ENCODE assay signal across 9 cellular contexts in the genomic region with DNA sequence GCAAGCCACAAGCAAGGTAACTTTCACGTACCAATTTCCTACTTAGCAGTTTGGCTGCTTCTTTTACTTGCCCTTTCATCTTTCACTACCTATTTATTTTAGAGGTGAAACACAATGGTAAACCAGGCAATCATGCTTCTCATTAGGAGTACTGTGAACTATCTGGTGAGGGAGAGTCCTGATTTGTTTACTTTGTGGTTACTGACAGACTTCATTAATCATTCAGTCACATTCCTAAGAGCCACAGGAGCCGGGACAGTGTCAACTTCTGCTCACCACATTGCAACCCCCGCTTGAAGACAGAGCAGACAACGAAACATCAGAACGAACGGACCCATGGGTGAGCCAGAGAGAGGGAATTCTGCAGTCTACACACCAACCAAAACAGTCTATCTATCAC.
DNase-seq lines count a peak whose midpoint lies in the region; ATAC-seq and TF ChIP-seq lines count a peak whose summit lies in the region.
"Had no signal": no experiment of that assay in that cellular context is flagged by ENCODE, and none has a peak within 500 bp of the region (broad histone marks: within the 10 kb centered on the region; RNA-seq: fewer than 3 reads in every experiment).

No MANE protein-coding gene starts in this region.

- no peak for ATAC-seq in GM21360 (IDR thresholded peaks at IDR 0.05; ENCODE audit: unreplicated experiment)
- no peak for ATAC-seq in GM19395 (IDR thresholded peaks at IDR 0.05; ENCODE audit: unreplicated experiment)

- DNase-seq in GM04504 (ENCODE audit: low read depth) (peak; percentile 21), LoVo (ENCODE audit: low spot score) (peak; percentile 72), epithelial cell of esophagus (ENCODE audit: low read depth) (peak; percentile 74), non-pigmented ciliary epithelial cell (ENCODE audit: low read depth) (peak; percentile 55), MV-4-11 (lab: John Stamatoyannopoulos, UW) (no peak), amniotic stem cell (lab: John Stamatoyannopoulos, UW) (no peak)
- DNase-seq: activated naive CD4-positive, alpha-beta T cell treated with anti-CD3 and anti-CD28 coated beads, Interleukin-2, amount 10 ng/mL, durations not matched to agents 7 days and 5 days had no signal

- no peak for TF ChIP-seq CTCF in epithelial cell of esophagus (IDR thresholded peaks at IDR 0.05; ENCODE audit: insufficient read depth, low read depth, low read length, missing control alignments)

- no peak overlapping the region for H3K4me3 ChIP-seq in epithelial cell of esophagus (ENCODE audit: low read length)

Comparison
In these comparisons a context has a peak if more than half of its experiments do, and no peak if none do; other contexts are left out.
1. DNase-seq: peak in GM04504 (single experiment), LoVo (single experiment), epithelial cell of esophagus (single experiment) and non-pigmented ciliary epithelial cell (single experiment); none in MV-4-11 (single experiment) and amniotic stem cell (single experiment).